ENCODE assay signal across 10 cellular contexts in the genomic region with DNA sequence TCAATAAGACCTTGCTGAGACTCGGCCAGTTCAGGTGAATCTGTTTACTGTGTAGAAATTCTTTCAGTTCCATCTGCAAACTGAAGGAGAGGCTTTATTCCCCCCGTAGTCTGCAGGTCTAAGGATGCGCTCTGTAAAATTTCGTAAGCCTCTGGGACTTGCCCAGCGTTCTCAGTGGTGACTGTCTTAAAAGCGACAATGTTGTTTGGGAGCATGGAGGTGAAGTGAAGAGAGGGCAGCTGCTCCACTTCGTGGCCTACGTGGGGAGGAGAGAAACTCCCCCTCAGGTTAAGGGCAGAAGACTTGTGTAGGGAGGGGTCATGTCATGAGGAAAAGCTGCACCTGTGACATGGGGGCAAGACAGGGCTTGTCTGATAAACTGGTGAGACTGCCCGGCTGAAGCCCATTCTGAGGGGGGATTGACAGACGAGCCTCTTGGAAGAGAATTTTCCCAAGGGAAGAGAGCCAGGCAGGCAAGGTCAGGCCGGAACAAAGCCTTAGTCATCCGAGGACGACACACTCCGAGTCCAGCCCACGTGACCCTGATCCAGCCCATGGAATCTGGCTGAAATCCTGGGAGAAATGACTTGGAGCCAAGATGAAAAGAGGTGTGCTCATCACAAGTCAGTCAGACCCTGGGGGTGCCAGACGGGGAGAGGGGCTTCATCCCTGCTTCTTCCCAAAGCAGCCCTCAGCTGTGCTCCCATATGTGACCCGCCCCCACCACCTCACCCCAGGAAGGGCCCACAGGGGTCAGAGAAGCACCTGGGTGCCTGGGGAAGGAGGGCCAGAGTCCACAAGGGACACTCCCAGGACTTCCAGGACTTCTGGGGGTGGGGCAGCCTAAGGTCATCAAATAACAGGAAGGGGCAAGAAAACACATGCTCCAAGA.
DNase-seq lines count a peak whose midpoint lies in the region; ATAC-seq and TF ChIP-seq lines count a peak whose summit lies in the region.
"Had no signal": no experiment of that assay in that cellular context is flagged by ENCODE, and none has a peak within 500 bp of the region (broad histone marks: within the 10 kb centered on the region; RNA-seq: fewer than 3 reads in every experiment).

No MANE protein-coding gene starts in this region.

- no peaks in the 10 kb centered on the region for H3K27me3 ChIP-seq in uterus

- peak; percentile 62 for ATAC-seq in Right ventricle myocardium superior (ENCODE audit: poor library complexity)
- ATAC-seq in GM19467 (IDR thresholded peaks at IDR 0.05; ENCODE audit: unreplicated experiment): no peak

- TF ChIP-seq CTCF in uterus (IDR thresholded peaks at IDR 0.05): no peak

- no peaks in the 10 kb centered on the region for H3K36me3 ChIP-seq in uterus

- intact Hi-C loops in Right ventricle myocardium superior (cut with DNase I) (no loop called here), cardiac septum (cut with DNase I) (no loop called here), uterus (cut with DNase I; ENCODE audit: low total_unique reads) (no loop called here)

- H3K9me3 ChIP-seq in uterus: no peaks in the 10 kb centered on the region

- TF ChIP-seq POLR2A in uterus (IDR thresholded peaks at IDR 0.05): no peak

- H3K4me3 ChIP-seq in uterus: no peak overlapping the region

- DNase-seq in Right ventricle myocardium superior (peak; percentile 52), cardiac septum (ENCODE audit: low spot score) (no peak), dedifferentiated amniotic fluid mesenchymal stem cell (ENCODE audit: extremely low spot score) (peak; percentile 38), left kidney (ENCODE audit: low read depth, low spot score) (peak; percentile 32), uterus (peak; percentile 18 to 47), cortex of kidney (lab: John Stamatoyannopoulos, UW) (no peak)
- DNase-seq in activated CD8-positive, alpha-beta memory T cell treated with anti-CD3 and anti-CD28 coated beads, Interleukin-2, amount 50 U/mL, for 4 hours: no peak
- DNase-seq: activated CD4-positive, CD25-positive, alpha-beta regulatory T cell treated with anti-CD3 and anti-CD28 coated beads, Interleukin-2, amount 50 U/mL, for 72 hours had no signal

- no peak overlapping the region for H3K27ac ChIP-seq in uterus
- H3K27ac ChIP-seq: KMS-11 had no signal

- no peaks in the 10 kb centered on the region for H3K4me1 ChIP-seq in uterus

Comparison
In these comparisons a context has a peak if more than half of its experiments do, and no peak if none do; other contexts are left out.
1. DNase-seq: peak in Right ventricle myocardium superior (single experiment), dedifferentiated amniotic fluid mesenchymal stem cell (single experiment), left kidney (single experiment) and uterus (2 of 2); none in cardiac septum (single experiment), activated CD8-positive, alpha-beta memory T cell treated with anti-CD3 and anti-CD28 coated beads, Interleukin-2, amount 50 U/mL, for 4 hours (single experiment) and cortex of kidney (single experiment).